20 cellular contexts compared by ENCODE assay signal in genomic region chr7:27601217-27601616, GRCh38.
A peak's percentile ranks its signal among the peaks of the same experiment; 100 is the strongest.
DNase-seq lines count a peak whose midpoint lies in the region; ATAC-seq, FAIRE-seq and TF ChIP-seq lines count a peak whose summit lies in the region.
"Had no signal": no experiment of that assay in that cellular context is flagged by ENCODE, and none has a peak within 500 bp of the region (broad histone marks: within the 10 kb centered on the region; RNA-seq: fewer than 3 reads in every experiment).

No MANE protein-coding gene starts in this region.

- H3F3A ChIP-seq in GM23338 (replicated peaks; ENCODE audit: low read depth), result no peaks in the 10 kb centered on the region

- intact Hi-C loops in aorta (cut with DNase I), result no loop called here

- H3K9me3 Mint-ChIP-seq in GM23338, result no peaks in the 10 kb centered on the region
- H3K9me3 Mint-ChIP-seq: CD8-positive, alpha-beta T cell; HFFc6; IgD-negative memory B cell had no signal

- peaks cover 49% of the 10 kb centered on the region for H3K4me1 ChIP-seq in GM23338 (ENCODE audit: insufficient read depth)
- peaks cover 57% of the 10 kb centered on the region for H3K4me1 ChIP-seq in iPS-18a (ENCODE audit: control insufficient read depth, low read depth, low read length)
- no peaks in the 10 kb centered on the region for H3K4me1 ChIP-seq in aorta (ENCODE audit: control insufficient read depth in 1 of 2, insufficient read depth in 2 of 2, low read length in 2 of 2)
- H3K4me1 ChIP-seq: BLaER1 treated with 17β-estradiol and CSF1 and Interleukin-3, amounts not matched to agents 10 nM and 100 nM had no signal

- H3K36me3 ChIP-seq in GM23338 (ENCODE audit: insufficient read depth) (no peaks in the 10 kb centered on the region), iPS-18a (ENCODE audit: control insufficient read depth, low read depth, low read length) (no peaks in the 10 kb centered on the region), aorta (ENCODE audit: control insufficient read depth in 1 of 2, insufficient read depth in 2 of 2, low read length in 1 of 2) (no peaks in the 10 kb centered on the region)
- H3K36me3 ChIP-seq: BLaER1 treated with 17β-estradiol and CSF1 and Interleukin-3, amounts not matched to agents 10 nM and 100 nM had no signal

- H3K4me1 Mint-ChIP-seq in GM23338, result peaks cover 58% of the 10 kb centered on the region
- H3K4me1 Mint-ChIP-seq: B cell had no signal

- no peak overlapping the region for H3K4me3 Mint-ChIP-seq in GM23338
- H3K4me3 Mint-ChIP-seq: B cell; CD8-positive, alpha-beta T cell; HFFc6; IgD-negative memory B cell had no signal

- 94 to 95% methylated on average over 2 of the region's 2 CpGs for WGBS in aorta, 2 donors

- no peak for TF ChIP-seq CTCF in D721Med (IDR thresholded peaks at IDR 0.05; ENCODE audit: insufficient read depth, missing control alignments)
- no peak for TF ChIP-seq CTCF in GM23338 (conservative IDR thresholded peaks at IDR 0.05; ENCODE audit: low read depth in 2 of 2)

- no peaks in the 10 kb centered on the region for H3K9me3 ChIP-seq in iPS-18a (ENCODE audit: control insufficient read depth, low read depth, low read length)
- no peaks in the 10 kb centered on the region for H3K9me3 ChIP-seq in aorta (ENCODE audit: control insufficient read depth, low read length)
- H3K9me3 ChIP-seq: BLaER1 treated with 17β-estradiol and CSF1 and Interleukin-3, amounts not matched to agents 10 nM and 100 nM had no signal

- no peaks in the 10 kb centered on the region for H4K20me1 ChIP-seq in GM23338 (replicated peaks; ENCODE audit: insufficient read depth)
- H4K20me1 ChIP-seq: BLaER1 treated with 17β-estradiol and CSF1 and Interleukin-3, amounts not matched to agents 10 nM and 100 nM had no signal

- DNase-seq in D721Med (ENCODE audit: insufficient read length, low spot score) (no peak), GM23338 (ENCODE audit: low spot score) (no peak), RCC 7860 (ENCODE audit: low spot score) (no peak), aorta (no peak), NCI-H187 treated with DMSO at 0.1 percent for 48 hours (lab: John Stamatoyannopoulos, UW) (no peak)
- DNase-seq: CD8-positive, alpha-beta T cell; COR-L47; GDM1; GM23248; H7; HFFc6; Kasumi-1; KG1 had no signal

- H2AFZ ChIP-seq in GM23338, result no peak overlapping the region
- H2AFZ ChIP-seq: GM23248 had no signal

- no peaks in the 10 kb centered on the region for H3K9me2 ChIP-seq in GM23338 (ENCODE audit: insufficient read depth)

- peaks cover 9% of the 10 kb centered on the region; the same call in 2 of the 3 replicates for H3K36me3 Mint-ChIP-seq in GM23338 (ENCODE audit: low read depth)

- H3K4me2 ChIP-seq in GM23338, result 0 out of 2 replicates have a peak overlapping the region, but pooled peaks have one; percentile 48
- H3K4me2 ChIP-seq: BLaER1 treated with 17β-estradiol and CSF1 and Interleukin-3, amounts not matched to agents 10 nM and 100 nM had no signal

- ATAC-seq in GM23338 (no peak), aorta (ENCODE audit: low FRiP score) (no peak), HG02852 (IDR thresholded peaks at IDR 0.05; ENCODE audit: unreplicated experiment) (no peak)
- ATAC-seq: CD8-positive, alpha-beta T cell; HCT116 had no signal

- H3K27me3 ChIP-seq in GM23338 (ENCODE audit: insufficient read depth) (no peaks in the 10 kb centered on the region), iPS-18a (ENCODE audit: control insufficient read depth, insufficient read depth, low read length) (no peaks in the 10 kb centered on the region), aorta (ENCODE audit: control insufficient read depth in 1 of 2, insufficient read depth in 2 of 2, low read length in 1 of 2) (no peaks in the 10 kb centered on the region)
- H3K27me3 ChIP-seq: BLaER1 treated with 17β-estradiol and CSF1 and Interleukin-3, amounts not matched to agents 10 nM and 100 nM had no signal

- H3K27ac Mint-ChIP-seq in GM23338, result peak overlapping the region; percentile 93
- H3K27ac Mint-ChIP-seq: B cell; CD8-positive, alpha-beta T cell; HFFc6; IgD-negative memory B cell had no signal

- H3K9ac ChIP-seq in iPS-18a (ENCODE audit: low read length), result no peak overlapping the region
- H3K9ac ChIP-seq: BLaER1 treated with 17β-estradiol and CSF1 and Interleukin-3, amounts not matched to agents 10 nM and 100 nM; GM23248 had no signal

- H3K27ac ChIP-seq in GM23338 (ENCODE audit: low read depth), result no peak overlapping the region
- H3K27ac ChIP-seq in iPS-18a (ENCODE audit: low read length), result peak overlapping the region; percentile 75
- no peak overlapping the region for H3K27ac ChIP-seq in aorta (ENCODE audit: low read depth in 1 of 2, low read length in 2 of 2)
- H3K27ac ChIP-seq: BLaER1 treated with 17β-estradiol and CSF1 and Interleukin-3, amounts not matched to agents 10 nM and 100 nM; GM23248 had no signal

- no peaks in the 10 kb centered on the region for H3K27me3 Mint-ChIP-seq in GM23338 (ENCODE audit: insufficient read depth, low read depth, poor library complexity)
- H3K27me3 Mint-ChIP-seq: B cell, IgD-negative memory B cell had no signal

- peak; percentile 48 for FAIRE-seq in D721Med (lab: Jason Lieb, UNC)
- peak; percentile 38 for FAIRE-seq in RCC 7860 (lab: Jason Lieb, UNC)
- FAIRE-seq: GM12892 had no signal

- H3K4me3 ChIP-seq in GM23338 (no peak overlapping the region), iPS-18a (ENCODE audit: low read length) (no peak overlapping the region), aorta (ENCODE audit: low read length in 2 of 2) (no peak overlapping the region)
- H3K4me3 ChIP-seq: BLaER1 treated with 17β-estradiol and CSF1 and Interleukin-3, amounts not matched to agents 10 nM and 100 nM; GM23248 had no signal

- H3K79me2 ChIP-seq in GM23338 (replicated peaks; ENCODE audit: insufficient read depth), result no peaks in the 10 kb centered on the region

TF ChIP-seq in GM23338, 12 proteins besides CTCF, POLR2A, EP300 and RAD21:
- no peak for TF ChIP-seq CREB1 (CRISPR knock-in tag; IDR thresholded peaks at IDR 0.05; ENCODE audit: low read depth)
- no peak for TF ChIP-seq EZH2 (IDR thresholded peaks at IDR 0.05; ENCODE audit: low read depth, unreplicated experiment)
- no peak for TF ChIP-seq ZNF114 (CRISPR knock-in tag; IDR thresholded peaks at IDR 0.05)
- TF ChIP-seq ZNF462 (CRISPR knock-in tag; IDR thresholded peaks at IDR 0.05), result no peak
- TF ChIP-seq POLR2AphosphoS5 (IDR thresholded peaks at IDR 0.05; ENCODE audit: low read depth), result no peak
